7 cellular contexts compared by ENCODE assay signal in the genomic region with DNA sequence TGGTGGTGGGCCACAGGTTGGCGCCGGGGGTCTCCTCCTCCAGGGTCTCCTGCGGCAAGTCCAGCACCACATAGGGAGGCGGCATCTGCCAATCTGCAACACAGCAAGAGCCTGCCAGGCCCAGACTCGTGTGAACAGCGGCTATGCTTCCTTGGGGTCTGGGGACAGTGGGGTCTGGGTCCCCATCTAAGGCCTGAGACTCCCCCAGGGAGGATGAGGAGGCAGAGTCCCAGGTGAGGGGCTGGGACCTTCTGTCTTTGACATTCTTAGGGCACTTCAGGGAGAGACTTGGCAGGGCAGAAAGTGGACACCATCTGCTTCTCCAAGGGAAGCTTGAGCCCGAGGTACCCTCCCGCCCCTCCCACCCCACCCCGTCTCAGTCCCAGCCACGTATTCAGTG.
A peak's percentile ranks its signal among the peaks of the same experiment; 100 is the strongest.
DNase-seq lines count a peak whose midpoint lies in the region; ATAC-seq, FAIRE-seq and TF ChIP-seq lines count a peak whose summit lies in the region.
"Not testable (repeated sequence)": the region's sequence is repeated elsewhere in the genome, so short reads cannot be mapped to it uniquely, and the experiment has no call there.

No MANE protein-coding gene starts in this region.

- not testable (repeated sequence) for H3K9me3 Mint-ChIP-seq in activated CD8-positive, alpha-beta memory T cell treated with anti-CD3 and anti-CD28 coated beads, Interleukin-2, amount 10 ng/mL, durations not matched to agents 7 days and 5 days (ENCODE audit: low read depth); activated T-cell treated with anti-CD3 and anti-CD28 coated beads, Interleukin-2, amount 50 U/mL, for 24 hours; osteocyte (ENCODE audit: unreplicated experiment)
- H3K9me3 Mint-ChIP-seq in endodermal cell, result peaks cover 75% of the 10 kb centered on the region

- not testable (repeated sequence) for H3K27me3 ChIP-seq in RWPE2 (ENCODE audit: insufficient read depth, poor library complexity, severe bottlenecking); endodermal cell (ENCODE audit: control insufficient read depth, insufficient read depth, low read length, poor library complexity, severe bottlenecking); upper lobe of right lung

- H3K27me3 Mint-ChIP-seq in activated CD8-positive, alpha-beta memory T cell treated with anti-CD3 and anti-CD28 coated beads, Interleukin-2, amount 10 ng/mL, durations not matched to agents 7 days and 5 days; activated T-cell treated with anti-CD3 and anti-CD28 coated beads, Interleukin-2, amount 50 U/mL, for 24 hours; endodermal cell (ENCODE audit: insufficient read depth); osteocyte (ENCODE audit: unreplicated experiment): not testable (repeated sequence)

- H3K9me3 ChIP-seq in RWPE2 (ENCODE audit: severe bottlenecking); kidney (ENCODE audit: control insufficient read depth in 1 of 2, low read length in 2 of 2); upper lobe of right lung: not testable (repeated sequence)
- H3K9me3 ChIP-seq in endodermal cell (ENCODE audit: control insufficient read depth, low read length), result peaks cover 14% of the 10 kb centered on the region

- not testable (repeated sequence) for H3K4me3 Mint-ChIP-seq in activated CD8-positive, alpha-beta memory T cell treated with anti-CD3 and anti-CD28 coated beads, Interleukin-2, amount 10 ng/mL, durations not matched to agents 7 days and 5 days; activated T-cell treated with anti-CD3 and anti-CD28 coated beads, Interleukin-2, amount 50 U/mL, for 24 hours; endodermal cell; osteocyte (ENCODE audit: unreplicated experiment)

- H3K36me3 ChIP-seq in RWPE2 (ENCODE audit: low read depth); endodermal cell (ENCODE audit: control insufficient read depth, insufficient read depth, low read length); kidney (ENCODE audit: control insufficient read depth in 1 of 2, insufficient read depth in 2 of 2, low read length in 2 of 2); upper lobe of right lung: not testable (repeated sequence)

- ATAC-seq in RWPE2 (ENCODE audit: low read depth); activated CD8-positive, alpha-beta memory T cell treated with anti-CD3 and anti-CD28 coated beads, Interleukin-2, amount 10 ng/mL, durations not matched to agents 7 days and 5 days; upper lobe of right lung: not testable (repeated sequence)

- intact Hi-C loops in kidney (cut with DNase I), result loop anchor here (10.0 kb wide), 1 partner anchor 120 kb away; no protein-coding TSS in a partner anchor
- intact Hi-C loops in upper lobe of right lung (cut with DNase I), result loop anchor here (10.0 kb wide), 1 partner anchor 120 kb away; no protein-coding TSS in a partner anchor

- WGBS in endodermal cell (ENCODE audit: insufficient coverage in 1 of 2, insufficient read length in 1 of 2), 2 experiments, result 20 to 61% methylated on average over 2 to 4 of the region's 10 CpGs

- DNase-seq in RWPE2 (ENCODE audit: low spot score), result peak; percentile 22
- DNase-seq in activated CD8-positive, alpha-beta memory T cell treated with anti-CD3 and anti-CD28 coated beads, Interleukin-2, amount 10 ng/mL, durations not matched to agents 7 days and 5 days, result peak; percentile 26
- peak; percentile 22 for DNase-seq in activated T-cell treated with anti-CD3 and anti-CD28 coated beads, Interleukin-2, amount 50 U/mL, for 24 hours
- DNase-seq in endodermal cell, result peak; percentile 1
- peak; percentile 33 for DNase-seq in kidney
- DNase-seq in osteocyte (ENCODE audit: extremely low spot score, unreplicated experiment), result peak; percentile 63
- DNase-seq in upper lobe of right lung, result peak; percentile 26

- H3K27ac Mint-ChIP-seq in activated CD8-positive, alpha-beta memory T cell treated with anti-CD3 and anti-CD28 coated beads, Interleukin-2, amount 10 ng/mL, durations not matched to agents 7 days and 5 days; activated T-cell treated with anti-CD3 and anti-CD28 coated beads, Interleukin-2, amount 50 U/mL, for 24 hours; endodermal cell; osteocyte (ENCODE audit: unreplicated experiment): not testable (repeated sequence)

- H3K36me3 Mint-ChIP-seq in activated CD8-positive, alpha-beta memory T cell treated with anti-CD3 and anti-CD28 coated beads, Interleukin-2, amount 10 ng/mL, durations not matched to agents 7 days and 5 days; activated T-cell treated with anti-CD3 and anti-CD28 coated beads, Interleukin-2, amount 50 U/mL, for 24 hours (ENCODE audit: low read depth); endodermal cell (ENCODE audit: low read depth); osteocyte (ENCODE audit: unreplicated experiment): not testable (repeated sequence)

- H3K4me3 ChIP-seq in RWPE2 (ENCODE audit: severe bottlenecking); endodermal cell (ENCODE audit: low read length); kidney (ENCODE audit: low read length in 2 of 2); upper lobe of right lung: not testable (repeated sequence)

- TF ChIP-seq CTCF in RWPE2 (IDR thresholded peaks at IDR 0.05; ENCODE audit: poor library complexity, severe bottlenecking); endodermal cell (conservative IDR thresholded peaks at IDR 0.05); kidney (IDR thresholded peaks at IDR 0.05; ENCODE audit: borderline replicate concordance, extremely low read depth, insufficient read depth); osteocyte (IDR thresholded peaks at IDR 0.05); upper lobe of right lung (IDR thresholded peaks at IDR 0.05): not testable (repeated sequence)

- peaks cover 18% of the 10 kb centered on the region for H3K4me1 Mint-ChIP-seq in activated CD8-positive, alpha-beta memory T cell treated with anti-CD3 and anti-CD28 coated beads, Interleukin-2, amount 10 ng/mL, durations not matched to agents 7 days and 5 days
- H3K4me1 Mint-ChIP-seq in activated T-cell treated with anti-CD3 and anti-CD28 coated beads, Interleukin-2, amount 50 U/mL, for 24 hours (ENCODE audit: low read depth); endodermal cell; osteocyte (ENCODE audit: unreplicated experiment): not testable (repeated sequence)

- not testable (repeated sequence) for H3K9ac ChIP-seq in endodermal cell (ENCODE audit: extremely low read depth, low read length, poor library complexity, severe bottlenecking); kidney (ENCODE audit: low read length in 2 of 2)

- not testable (repeated sequence) for H3K4me1 ChIP-seq in RWPE2 (ENCODE audit: insufficient read depth, poor library complexity, severe bottlenecking); endodermal cell (ENCODE audit: control insufficient read depth, insufficient read depth, low read length); kidney (ENCODE audit: control insufficient read depth in 1 of 2, insufficient read depth in 1 of 2, low read depth in 1 of 2, low read length in 2 of 2); upper lobe of right lung

- FAIRE-seq in kidney (lab: Jason Lieb, UNC), result not testable (repeated sequence)

- CTCF ChIA-PET in activated CD8-positive, alpha-beta memory T cell treated with anti-CD3 and anti-CD28 coated beads, Interleukin-2, amount 10 ng/mL, durations not matched to agents 7 days and 5 days (lab: Charles Lee), result not testable (repeated sequence)

- not testable (repeated sequence) for H3K27ac ChIP-seq in RWPE2 (ENCODE audit: poor library complexity, severe bottlenecking); endodermal cell (ENCODE audit: low read depth, low read length); kidney (ENCODE audit: low read depth in 2 of 2, low read length in 2 of 2); upper lobe of right lung

Comparison
In these comparisons a context has a peak if more than half of its experiments do, and no peak if none do; other contexts are left out.
1. DNase-seq: peak in every context shown above with its lines; median percentile 63 in osteocyte; 33 in kidney; 26 in activated CD8-positive, alpha-beta memory T cell treated with anti-CD3 and anti-CD28 coated beads, Interleukin-2, amount 10 ng/mL, durations not matched to agents 7 days and 5 days; 26 in upper lobe of right lung; 22 in RWPE2; 22 in activated T-cell treated with anti-CD3 and anti-CD28 coated beads, Interleukin-2, amount 50 U/mL, for 24 hours; 1 in endodermal cell.